Comparison of ENCODE assay signal across 8 cellular contexts in the genomic region with DNA sequence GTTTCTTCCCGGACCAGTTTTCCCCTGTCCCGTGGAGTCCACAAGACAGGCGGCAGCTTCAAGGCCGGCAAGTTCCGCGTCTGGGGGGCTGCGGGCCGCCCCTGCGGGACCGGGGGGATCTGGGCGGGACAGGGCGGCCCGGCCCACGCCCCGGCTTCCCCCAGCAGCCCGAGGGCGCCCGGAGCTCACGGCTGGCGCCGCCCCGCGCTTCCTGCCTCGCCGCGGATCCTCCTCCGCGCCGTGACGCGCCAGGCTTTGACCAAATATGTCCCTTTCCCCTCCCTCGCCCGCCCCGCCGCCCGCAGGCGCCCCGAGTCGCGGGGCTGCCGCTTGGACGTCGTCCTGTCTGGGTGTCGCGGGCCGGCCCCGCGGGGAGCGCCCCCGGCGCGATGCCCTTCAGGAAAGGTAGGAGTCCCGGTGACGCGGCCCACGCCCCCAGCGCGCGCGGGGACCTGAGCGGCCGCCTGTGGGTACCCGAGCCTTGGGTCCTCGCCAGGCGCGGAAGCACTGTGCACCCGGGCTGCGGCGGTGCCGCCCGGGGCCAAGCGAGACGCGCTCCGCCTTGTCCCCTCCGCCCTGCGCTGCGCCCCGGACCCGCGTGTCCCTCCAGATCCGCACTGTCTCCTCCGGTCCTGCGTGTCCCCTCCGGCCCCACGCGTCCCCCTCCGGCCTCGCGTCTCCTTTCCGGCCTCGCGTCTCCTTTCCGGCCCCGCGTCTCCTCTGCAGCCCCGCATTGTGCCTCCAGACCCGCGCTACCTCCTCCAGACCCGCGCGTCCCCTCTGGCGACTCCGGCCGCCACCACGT. TPM values are rescaled to one million over a fixed set of nuclear protein-coding genes. Genes with fewer than 3 reads are reported as not detected.
DNase-seq lines count a peak whose midpoint lies in the region; ATAC-seq and TF ChIP-seq lines count a peak whose summit lies in the region.

No MANE protein-coding gene starts in this region.

- H3K4me3 Mint-ChIP-seq in activated CD8-positive, alpha-beta T cell treated with anti-CD3 and anti-CD28 coated beads for 36 hours: peak overlapping the region; percentile 79

- peaks cover 31% of the 10 kb centered on the region for H3K36me3 Mint-ChIP-seq in activated CD8-positive, alpha-beta T cell treated with anti-CD3 and anti-CD28 coated beads for 36 hours (ENCODE audit: low read depth)

- DNase-seq in 8988T: peak; percentile 95
- DNase-seq in NCI-H526 treated with DMSO at 0.1 percent for 48 hours (lab: John Stamatoyannopoulos, UW): peak; percentile 37
- DNase-seq in activated CD8-positive, alpha-beta T cell treated with anti-CD3 and anti-CD28 coated beads for 36 hours: peak; percentile 95
- DNase-seq in lung microvascular endothelial cell (ENCODE audit: low read depth in 2 of 2): peak; percentile 90 to 95
- peak; percentile 77 to 83 (median 80) for DNase-seq in stimulated activated CD4-positive, alpha-beta T cell treated with anti-CD3 and anti-CD28 coated beads, TNF-alpha, amount 100 ng/mL, for 4 hours (ENCODE audit: low read depth in 3 of 3)

- H3K9me3 Mint-ChIP-seq in activated CD8-positive, alpha-beta T cell treated with anti-CD3 and anti-CD28 coated beads for 36 hours: no peaks in the 10 kb centered on the region

- intact Hi-C loops in activated CD8-positive, alpha-beta T cell treated with anti-CD3 and anti-CD28 coated beads for 36 hours (cut with micrococcal nuclease): loop anchor here (5.0 kb wide), 1 partner anchor 38 kb away; no protein-coding TSS in a partner anchor

- H3K27me3 Mint-ChIP-seq in activated CD8-positive, alpha-beta T cell treated with anti-CD3 and anti-CD28 coated beads for 36 hours: no peaks in the 10 kb centered on the region

- POLR2A ChIA-PET in activated CD8-positive, alpha-beta T cell treated with anti-CD3 and anti-CD28 coated beads for 36 hours (lab: Charles Lee): interaction anchor here (0.7 to 1.3 kb wide), 4 partner anchors 9 to 53 kb away, joined by 3 to 7 read pairs (median 4); no protein-coding TSS in a partner anchor

- WGBS in ectodermal cell, 2 experiments: 0% methylated on average over 106 of the region's 106 CpGs

- ATAC-seq in GM18517 (IDR thresholded peaks at IDR 0.05; ENCODE audit: unreplicated experiment): peak; percentile 80
- ATAC-seq in HG03025 (IDR thresholded peaks at IDR 0.05; ENCODE audit: low FRiP score, unreplicated experiment): peak; percentile 68
- peak; percentile 84 for ATAC-seq in activated CD8-positive, alpha-beta T cell treated with anti-CD3 and anti-CD28 coated beads for 36 hours

- H3K27ac Mint-ChIP-seq in activated CD8-positive, alpha-beta T cell treated with anti-CD3 and anti-CD28 coated beads for 36 hours: peak overlapping the region; percentile 86

- peaks cover 21% of the 10 kb centered on the region for H3K27me3 ChIP-seq in ectodermal cell (ENCODE audit: control insufficient read depth, insufficient read depth, low read length, poor library complexity, severe bottlenecking)

- peak overlapping the region; percentile 69 for H3K4me3 ChIP-seq in ectodermal cell (ENCODE audit: insufficient read depth, low read depth, low read length)

- H3K9me3 ChIP-seq in ectodermal cell (ENCODE audit: control insufficient read depth, low read length): no peaks in the 10 kb centered on the region

- no peak overlapping the region for H3K27ac ChIP-seq in ectodermal cell (ENCODE audit: insufficient read depth, low read depth, low read length, poor library complexity, severe bottlenecking)

- CTCF ChIA-PET in activated CD8-positive, alpha-beta T cell treated with anti-CD3 and anti-CD28 coated beads for 36 hours (lab: Charles Lee): interaction anchor here (1.1 to 2.7 kb wide), 3 partner anchors 9 to 57 kb away, joined by 3 to 8 read pairs (median 7); partner anchors contain the start of gene PFKFB3

- peaks cover 75% of the 10 kb centered on the region for H3K4me1 Mint-ChIP-seq in activated CD8-positive, alpha-beta T cell treated with anti-CD3 and anti-CD28 coated beads for 36 hours (ENCODE audit: low read depth)

- peaks cover 32% of the 10 kb centered on the region for H3K4me1 ChIP-seq in ectodermal cell (ENCODE audit: control insufficient read depth, insufficient read depth, low read length)

- H3K36me3 ChIP-seq in ectodermal cell (ENCODE audit: control insufficient read depth, insufficient read depth, low read length): no peaks in the 10 kb centered on the region

- no peak for TF ChIP-seq CTCF in activated CD8-positive, alpha-beta T cell treated with anti-CD3 and anti-CD28 coated beads for 36 hours (IDR thresholded peaks at IDR 0.05)

RNA-seq across cellular contexts. Expression of gene RBM17, which starts 56.0 kb away (rescaled TPM):
- total RNA-seq in activated CD8-positive, alpha-beta T cell treated with anti-CD3 and anti-CD28 coated beads for 36 hours: 100 to 1,000 TPM; 284 to 285 TPM
- 102 TPM for polyA plus RNA-seq in ectodermal cell (2013, experiment 1 of 4)
- 113 TPM for polyA plus RNA-seq in ectodermal cell (2013, experiment 2 of 4)
- polyA plus RNA-seq in ectodermal cell (2013, experiment 3 of 4): 77.8 TPM
- polyA plus RNA-seq in ectodermal cell (2013, experiment 4 of 4): 82.2 TPM
- 27.5 and 33.9 TPM in 2 replicates for total RNA-seq in lung microvascular endothelial cell

RNA-seq across cellular contexts. Expression of gene PFKFB3, which starts 57.9 kb away (rescaled TPM):
- total RNA-seq in activated CD8-positive, alpha-beta T cell treated with anti-CD3 and anti-CD28 coated beads for 36 hours: 100 to 1,000 TPM; 107 to 117 TPM
- 26.3 TPM for polyA plus RNA-seq in ectodermal cell (2013, experiment 1 of 4)
- 33.7 TPM for polyA plus RNA-seq in ectodermal cell (2013, experiment 2 of 4)
- 19.5 TPM for polyA plus RNA-seq in ectodermal cell (2013, experiment 3 of 4)
- 21.0 TPM for polyA plus RNA-seq in ectodermal cell (2013, experiment 4 of 4)
- total RNA-seq in lung microvascular endothelial cell: 12.9 and 21.0 TPM in 2 replicates

Comparison
In these comparisons a context has a peak if more than half of its experiments do, and no peak if none do; other contexts are left out.
1. DNase-seq: peak in every context shown above with its lines; median percentile 95 in 8988T; 95 in activated CD8-positive, alpha-beta T cell treated with anti-CD3 and anti-CD28 coated beads for 36 hours; 92 in lung microvascular endothelial cell; 80 in stimulated activated CD4-positive, alpha-beta T cell treated with anti-CD3 and anti-CD28 coated beads, TNF-alpha, amount 100 ng/mL, for 4 hours; 37 in NCI-H526 treated with DMSO at 0.1 percent for 48 hours.